9 cellular contexts compared by ENCODE assay signal in genomic region chr7:74625446-74625845, GRCh38. TPM values are rescaled to one million over a fixed set of nuclear protein-coding genes. Genes with fewer than 3 reads are reported as not detected.
DNase-seq lines count a peak whose midpoint lies in the region; ATAC-seq and TF ChIP-seq lines count a peak whose summit lies in the region.
"Had no signal": no experiment of that assay in that cellular context is flagged by ENCODE, and none has a peak within 500 bp of the region (broad histone marks: within the 10 kb centered on the region; RNA-seq: fewer than 3 reads in every experiment).

No MANE protein-coding gene starts in this region.

- H3K4me3 ChIP-seq in AG10803 (ENCODE audit: low read length) (no peak overlapping the region), brain microvascular endothelial cell (ENCODE audit: low read depth, low read length) (no peak overlapping the region)

- peak; percentile 47 for TF ChIP-seq RAD21 in Ishikawa (IDR thresholded peaks at IDR 0.05; ENCODE audit: low read depth)

- no peak for TF ChIP-seq EP300 in Ishikawa (IDR thresholded peaks at IDR 0.05; ENCODE audit: borderline replicate concordance)

- no peak overlapping the region for H3K4me3 Mint-ChIP-seq in activated naive CD8-positive, alpha-beta T cell treated with anti-CD3 and anti-CD28 coated beads, Interleukin-2, amount 50 U/mL, for 24 hours
- H3K4me3 Mint-ChIP-seq: activated T-helper 1 cell treated with anti-CD3 and anti-CD28 coated beads, Interleukin-12 subunit alpha, Interleukin-12 subunit beta, Interleukin-2, Interleukin-4 antibody, amounts not matched to agents 30 ng/mL and 10 ng/mL and 1 ng/mL, durations not matched to agents 14 hours and 24 hours and 36 hours had no signal

- in situ Hi-C loops in brain microvascular endothelial cell (cut with HindIII; ENCODE audit: low pct_ligation_motif_present, low sequenced_read_pairs): no loop called here

- peaks cover 2% of the 10 kb centered on the region for H3K4me1 Mint-ChIP-seq in activated naive CD8-positive, alpha-beta T cell treated with anti-CD3 and anti-CD28 coated beads, Interleukin-2, amount 50 U/mL, for 24 hours

- H3K27ac Mint-ChIP-seq in activated naive CD8-positive, alpha-beta T cell treated with anti-CD3 and anti-CD28 coated beads, Interleukin-2, amount 50 U/mL, for 24 hours: no peak overlapping the region
- H3K27ac Mint-ChIP-seq: activated T-helper 1 cell treated with anti-CD3 and anti-CD28 coated beads, Interleukin-12 subunit alpha, Interleukin-12 subunit beta, Interleukin-2, Interleukin-4 antibody, amounts not matched to agents 30 ng/mL and 10 ng/mL and 1 ng/mL, durations not matched to agents 14 hours and 24 hours and 36 hours had no signal

- DNase-seq in AG10803 (ENCODE audit: low read depth) (peak; percentile 66), brain microvascular endothelial cell (peak; percentile 8), lung microvascular endothelial cell (ENCODE audit: low read depth in 2 of 2) (peak; percentile 19 to 52), NCI-H1092 (lab: John Stamatoyannopoulos, UW) (no peak), activated gamma-delta T cell treated with Interleukin-2 at 50 U/mL for 16 hours (no peak)
- DNase-seq in activated naive CD8-positive, alpha-beta T cell treated with anti-CD3 and anti-CD28 coated beads, Interleukin-2, amount 50 U/mL, for 24 hours: no peak

- peak; percentile 45 for TF ChIP-seq CTCF in AG10803 (conservative IDR thresholded peaks at IDR 0.05; ENCODE audit: low read length)
- no peak for TF ChIP-seq CTCF in brain microvascular endothelial cell (IDR thresholded peaks at IDR 0.05; ENCODE audit: low read depth, low read length, missing control alignments)

- H3K27me3 Mint-ChIP-seq in activated naive CD8-positive, alpha-beta T cell treated with anti-CD3 and anti-CD28 coated beads, Interleukin-2, amount 50 U/mL, for 24 hours: peaks cover 2% of the 10 kb centered on the region

- no peak for ATAC-seq in activated naive CD8-positive, alpha-beta T cell treated with anti-CD3 and anti-CD28 coated beads, Interleukin-2, amount 50 U/mL, for 24 hours
- no peak for ATAC-seq in GM18873 (IDR thresholded peaks at IDR 0.05; ENCODE audit: low FRiP score, unreplicated experiment)

- no peaks in the 10 kb centered on the region for H3K9me3 Mint-ChIP-seq in activated naive CD8-positive, alpha-beta T cell treated with anti-CD3 and anti-CD28 coated beads, Interleukin-2, amount 50 U/mL, for 24 hours
- H3K9me3 Mint-ChIP-seq: activated T-helper 1 cell treated with anti-CD3 and anti-CD28 coated beads, Interleukin-12 subunit alpha, Interleukin-12 subunit beta, Interleukin-2, Interleukin-4 antibody, amounts not matched to agents 30 ng/mL and 10 ng/mL and 1 ng/mL, durations not matched to agents 14 hours and 24 hours and 36 hours had no signal

- H3K36me3 ChIP-seq in brain microvascular endothelial cell (replicated peaks): no peaks in the 10 kb centered on the region

- no peak overlapping the region for H3K27ac ChIP-seq in brain microvascular endothelial cell

- no peaks in the 10 kb centered on the region for H3K36me3 Mint-ChIP-seq in activated naive CD8-positive, alpha-beta T cell treated with anti-CD3 and anti-CD28 coated beads, Interleukin-2, amount 50 U/mL, for 24 hours (ENCODE audit: low read depth)

- H3K27me3 ChIP-seq in brain microvascular endothelial cell (replicated peaks): no peaks in the 10 kb centered on the region

TF ChIP-seq in Ishikawa, 13 proteins besides CTCF, POLR2A, EP300 and RAD21:
- TF ChIP-seq TEAD4 (IDR thresholded peaks at IDR 0.05) (no peak), ZBTB7A (IDR thresholded peaks at IDR 0.05; ENCODE audit: low read depth) (no peak), FOXM1 (IDR thresholded peaks at IDR 0.05; ENCODE audit: borderline replicate concordance, low read depth) (no peak), TCF12 (IDR thresholded peaks at IDR 0.05; ENCODE audit: low read depth) (no peak), TAF1 (IDR thresholded peaks at IDR 0.05; ENCODE audit: low read depth) (no peak), NFIC (IDR thresholded peaks at IDR 0.05) (no peak), CREB1 (IDR thresholded peaks at IDR 0.05; ENCODE audit: low read depth) (no peak), CEBPB (IDR thresholded peaks at IDR 0.05) (no peak), EGR1 (IDR thresholded peaks at IDR 0.05) (no peak), YY1 (IDR thresholded peaks at IDR 0.05; ENCODE audit: low read depth) (no peak)
- TF ChIP-seq, protein P1, sequence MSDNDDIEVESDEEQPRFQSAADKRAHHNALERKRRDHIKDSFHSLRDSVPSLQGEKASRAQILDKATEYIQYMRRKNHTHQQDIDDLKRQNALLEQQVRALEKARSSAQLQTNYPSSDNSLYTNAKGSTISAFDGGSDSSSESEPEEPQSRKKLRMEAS (IDR thresholded peaks at IDR 0.05): no peak
- TF ChIP-seq, protein P2, sequence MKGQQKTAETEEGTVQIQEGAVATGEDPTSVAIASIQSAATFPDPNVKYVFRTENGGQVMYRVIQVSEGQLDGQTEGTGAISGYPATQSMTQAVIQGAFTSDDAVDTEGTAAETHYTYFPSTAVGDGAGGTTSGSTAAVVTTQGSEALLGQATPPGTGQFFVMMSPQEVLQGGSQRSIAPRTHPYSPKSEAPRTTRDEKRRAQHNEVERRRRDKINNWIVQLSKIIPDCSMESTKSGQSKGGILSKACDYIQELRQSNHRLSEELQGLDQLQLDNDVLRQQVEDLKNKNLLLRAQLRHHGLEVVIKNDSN (IDR thresholded peaks at IDR 0.05): no peak
- TF ChIP-seq, protein P3, sequence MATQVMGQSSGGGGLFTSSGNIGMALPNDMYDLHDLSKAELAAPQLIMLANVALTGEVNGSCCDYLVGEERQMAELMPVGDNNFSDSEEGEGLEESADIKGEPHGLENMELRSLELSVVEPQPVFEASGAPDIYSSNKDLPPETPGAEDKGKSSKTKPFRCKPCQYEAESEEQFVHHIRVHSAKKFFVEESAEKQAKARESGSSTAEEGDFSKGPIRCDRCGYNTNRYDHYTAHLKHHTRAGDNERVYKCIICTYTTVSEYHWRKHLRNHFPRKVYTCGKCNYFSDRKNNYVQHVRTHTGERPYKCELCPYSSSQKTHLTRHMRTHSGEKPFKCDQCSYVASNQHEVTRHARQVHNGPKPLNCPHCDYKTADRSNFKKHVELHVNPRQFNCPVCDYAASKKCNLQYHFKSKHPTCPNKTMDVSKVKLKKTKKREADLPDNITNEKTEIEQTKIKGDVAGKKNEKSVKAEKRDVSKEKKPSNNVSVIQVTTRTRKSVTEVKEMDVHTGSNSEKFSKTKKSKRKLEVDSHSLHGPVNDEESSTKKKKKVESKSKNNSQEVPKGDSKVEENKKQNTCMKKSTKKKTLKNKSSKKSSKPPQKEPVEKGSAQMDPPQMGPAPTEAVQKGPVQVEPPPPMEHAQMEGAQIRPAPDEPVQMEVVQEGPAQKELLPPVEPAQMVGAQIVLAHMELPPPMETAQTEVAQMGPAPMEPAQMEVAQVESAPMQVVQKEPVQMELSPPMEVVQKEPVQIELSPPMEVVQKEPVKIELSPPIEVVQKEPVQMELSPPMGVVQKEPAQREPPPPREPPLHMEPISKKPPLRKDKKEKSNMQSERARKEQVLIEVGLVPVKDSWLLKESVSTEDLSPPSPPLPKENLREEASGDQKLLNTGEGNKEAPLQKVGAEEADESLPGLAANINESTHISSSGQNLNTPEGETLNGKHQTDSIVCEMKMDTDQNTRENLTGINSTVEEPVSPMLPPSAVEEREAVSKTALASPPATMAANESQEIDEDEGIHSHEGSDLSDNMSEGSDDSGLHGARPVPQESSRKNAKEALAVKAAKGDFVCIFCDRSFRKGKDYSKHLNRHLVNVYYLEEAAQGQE (IDR thresholded peaks at IDR 0.05; ENCODE audit: low read depth): no peak

RNA-seq across cellular contexts. Expression of gene GTF2I, which starts 32.1 kb away (rescaled TPM):
- total RNA-seq in lung microvascular endothelial cell: 71.0 and 107 TPM in 2 replicates

Comparison
In these comparisons a context has a peak if more than half of its experiments do, and no peak if none do; other contexts are left out.
1. DNase-seq: peak in AG10803 (single experiment), brain microvascular endothelial cell (single experiment) and lung microvascular endothelial cell (2 of 2); none in NCI-H1092 (single experiment), activated naive CD8-positive, alpha-beta T cell treated with anti-CD3 and anti-CD28 coated beads, Interleukin-2, amount 50 U/mL, for 24 hours (single experiment) and activated gamma-delta T cell treated with Interleukin-2 at 50 U/mL for 16 hours (single experiment).